8 cellular contexts compared by ENCODE assay signal in genomic region chr12:53508534-53509199, GRCh38. TPM values are rescaled to one million over a fixed set of nuclear protein-coding genes. Genes with fewer than 3 reads are reported as not detected.
DNase-seq lines count a peak whose midpoint lies in the region; ATAC-seq and TF ChIP-seq lines count a peak whose summit lies in the region.

No MANE protein-coding gene starts in this region.

- intact Hi-C loops in cardiac septum (cut with DNase I) = loop anchor here (2.0 kb wide), 1 partner anchor 156 kb away; no protein-coding TSS in a partner anchor

- peaks cover 6% of the 10 kb centered on the region for H3K4me1 Mint-ChIP-seq in activated naive CD8-positive, alpha-beta T cell treated with anti-CD3 and anti-CD28 coated beads, Interleukin-2, amount 50 U/mL, for 24 hours

- in situ Hi-C loops in GM13976 (cut with MboI; ENCODE audit: low sequenced_read_pairs, unreplicated experiment) = no loop called here

- no peak overlapping the region for H3K27ac Mint-ChIP-seq in activated naive CD8-positive, alpha-beta T cell treated with anti-CD3 and anti-CD28 coated beads, Interleukin-2, amount 50 U/mL, for 24 hours

- H3K27me3 Mint-ChIP-seq in activated naive CD8-positive, alpha-beta T cell treated with anti-CD3 and anti-CD28 coated beads, Interleukin-2, amount 50 U/mL, for 24 hours = no peaks in the 10 kb centered on the region

- TF ChIP-seq CTCF in GM13976 (IDR thresholded peaks at IDR 0.05; ENCODE audit: borderline replicate concordance, control extremely low read depth, extremely low read depth, insufficient read depth, missing control alignments) (peak; percentile 94), retinal pigment epithelial cell (conservative IDR thresholded peaks at IDR 0.05; ENCODE audit: low read depth, low read length) (peak; percentile 93)

- H3K4me3 Mint-ChIP-seq in activated naive CD8-positive, alpha-beta T cell treated with anti-CD3 and anti-CD28 coated beads, Interleukin-2, amount 50 U/mL, for 24 hours = no peak overlapping the region

- peaks cover 7% of the 10 kb centered on the region for H3K36me3 Mint-ChIP-seq in activated naive CD8-positive, alpha-beta T cell treated with anti-CD3 and anti-CD28 coated beads, Interleukin-2, amount 50 U/mL, for 24 hours (ENCODE audit: low read depth)

- DNase-seq in GM13976 (ENCODE audit: low spot score) (peak; percentile 83), NCI-H146 (lab: John Stamatoyannopoulos, UW) (peak; percentile 76), T follicular helper cell (ENCODE audit: low read depth) (peak; percentile 69), cardiac septum (ENCODE audit: low spot score) (peak; percentile 93), retinal pigment epithelial cell (ENCODE audit: low read depth) (no peak)
- DNase-seq in activated naive CD8-positive, alpha-beta T cell treated with anti-CD3 and anti-CD28 coated beads, Interleukin-2, amount 50 U/mL, for 24 hours = peak; percentile 89

- ATAC-seq in HG02798 (IDR thresholded peaks at IDR 0.05; ENCODE audit: poor library complexity, unreplicated experiment) (peak; percentile 88), HG03025 (IDR thresholded peaks at IDR 0.05; ENCODE audit: low FRiP score, unreplicated experiment) (no peak)
- ATAC-seq in activated naive CD8-positive, alpha-beta T cell treated with anti-CD3 and anti-CD28 coated beads, Interleukin-2, amount 50 U/mL, for 24 hours = peak; percentile 92

- no peak overlapping the region for H3K4me3 ChIP-seq in retinal pigment epithelial cell (ENCODE audit: low read length)

- no peaks in the 10 kb centered on the region for H3K9me3 Mint-ChIP-seq in activated naive CD8-positive, alpha-beta T cell treated with anti-CD3 and anti-CD28 coated beads, Interleukin-2, amount 50 U/mL, for 24 hours

RNA-seq across cellular contexts. Expression of gene NPFF, which starts 1.4 kb away (rescaled TPM):
- not detected for total RNA-seq in cardiac septum

RNA-seq across cellular contexts. Expression of gene TARBP2, which starts 7.6 kb away (rescaled TPM):
- 11.6 TPM for total RNA-seq in cardiac septum

RNA-seq across cellular contexts. Expression of gene MAP3K12, which starts 9.4 kb away (rescaled TPM):
- 7.0 TPM for total RNA-seq in cardiac septum

RNA-seq across cellular contexts. Expression of gene PCBP2, which starts 56.8 kb away (rescaled TPM):
- total RNA-seq in cardiac septum = 520 TPM
